Comparison of ENCODE assay signal across 1 cellular context in genomic region chr4:6582889-6583504, GRCh38.
A peak's percentile ranks its signal among the peaks of the same experiment; 100 is the strongest.
TF ChIP-seq lines count a peak whose summit lies in the region.

No MANE protein-coding gene starts in this region.

TF ChIP-seq in GM12878, 131 proteins besides CTCF, POLR2A, EP300 and RAD21:
- TF ChIP-seq E4F1 (IDR thresholded peaks at IDR 0.05; ENCODE audit: borderline replicate concordance, partially characterized antibody) (no peak), ZNF384 (IDR thresholded peaks at IDR 0.05; ENCODE audit: borderline replicate concordance, low read depth, low read length) (no peak), ZBTB33 (IDR thresholded peaks at IDR 0.05) (no peak), ZNF274 (IDR thresholded peaks at IDR 0.05; ENCODE audit: insufficient read depth, insufficient read length) (no peak), MXI1 (IDR thresholded peaks at IDR 0.05; ENCODE audit: low read depth, low read length) (no peak), MEF2A (IDR thresholded peaks at IDR 0.05; ENCODE audit: insufficient read depth, low read depth, low read length) (no peak), ETV6 (conservative IDR thresholded peaks at IDR 0.05 in 1 of 2, IDR thresholded peaks at IDR 0.05 in 1 of 2; ENCODE audit: borderline replicate concordance in 1 of 2, low read depth in 1 of 2) (no peak), TAF1 (IDR thresholded peaks at IDR 0.05; ENCODE audit: borderline replicate concordance, low read depth, low read length) (no peak), IRF4 (IDR thresholded peaks at IDR 0.05; ENCODE audit: low read depth, low read length) (no peak), ATF3 (IDR thresholded peaks at IDR 0.05; ENCODE audit: borderline replicate concordance, extremely low read depth, low read depth, low read length) (peak; percentile 53; the same call in 1 of the 2 replicates), PML (IDR thresholded peaks at IDR 0.05; ENCODE audit: low read length) (no peak), SIX5 (IDR thresholded peaks at IDR 0.05; ENCODE audit: low read depth, low read length, severe bottlenecking) (peak; percentile 60), STAT1 (conservative IDR thresholded peaks at IDR 0.05) (no peak), FOS (IDR thresholded peaks at IDR 0.05; ENCODE audit: borderline replicate concordance, extremely low read depth, insufficient read length) (no peak), RUNX3 (IDR thresholded peaks at IDR 0.05; ENCODE audit: low read length) (no peak), CREM (IDR thresholded peaks at IDR 0.05; ENCODE audit: low read depth) (no peak), NR2F1 (conservative IDR thresholded peaks at IDR 0.05) (no peak), HCFC1 (IDR thresholded peaks at IDR 0.05; ENCODE audit: low read length) (peak; percentile 62), NFIC (IDR thresholded peaks at IDR 0.05; ENCODE audit: low read depth, low read length) (no peak), CBFB (IDR thresholded peaks at IDR 0.05; ENCODE audit: low read depth) (no peak), SMAD5 (IDR thresholded peaks at IDR 0.05; ENCODE audit: low read depth) (no peak), CHD2 (IDR thresholded peaks at IDR 0.05; ENCODE audit: borderline replicate concordance, low read depth, low read length) (no peak), POU2F2 (IDR thresholded peaks at IDR 0.05; ENCODE audit: borderline replicate concordance, low read depth, low read length) (no peak), SIN3A (IDR thresholded peaks at IDR 0.05; ENCODE audit: low read depth, low read length) (no peak), ELK1 (IDR thresholded peaks at IDR 0.05; ENCODE audit: low read depth, low read length) (no peak), SREBF1 (IDR thresholded peaks at IDR 0.05; ENCODE audit: low read length) (no peak), RAD51 (IDR thresholded peaks at IDR 0.05) (peak; percentile 44; the same call in 1 of the 2 replicates), ZNF592 (IDR thresholded peaks at IDR 0.05) (no peak), ASH2L (IDR thresholded peaks at IDR 0.05; ENCODE audit: borderline replicate concordance, low read depth) (no peak), YY1 (IDR thresholded peaks at IDR 0.05; ENCODE audit: low read depth, low read length) (peak; percentile 85), USF1 (IDR thresholded peaks at IDR 0.05; ENCODE audit: borderline replicate concordance, extremely low read length, insufficient read depth, low read depth, low read length) (peak; percentile 72), E2F8 (IDR thresholded peaks at IDR 0.05; ENCODE audit: low read depth, partially characterized antibody) (no peak), SREBF2 (IDR thresholded peaks at IDR 0.05; ENCODE audit: low read length) (no peak), NFXL1 (IDR thresholded peaks at IDR 0.05; ENCODE audit: borderline replicate concordance) (no peak), NRF1 (conservative IDR thresholded peaks at IDR 0.05; ENCODE audit: low read depth, low read length) (no peak), HDGF (IDR thresholded peaks at IDR 0.05) (no peak)
